ENCODE assay signal across 11 cellular contexts in the genomic region with DNA sequence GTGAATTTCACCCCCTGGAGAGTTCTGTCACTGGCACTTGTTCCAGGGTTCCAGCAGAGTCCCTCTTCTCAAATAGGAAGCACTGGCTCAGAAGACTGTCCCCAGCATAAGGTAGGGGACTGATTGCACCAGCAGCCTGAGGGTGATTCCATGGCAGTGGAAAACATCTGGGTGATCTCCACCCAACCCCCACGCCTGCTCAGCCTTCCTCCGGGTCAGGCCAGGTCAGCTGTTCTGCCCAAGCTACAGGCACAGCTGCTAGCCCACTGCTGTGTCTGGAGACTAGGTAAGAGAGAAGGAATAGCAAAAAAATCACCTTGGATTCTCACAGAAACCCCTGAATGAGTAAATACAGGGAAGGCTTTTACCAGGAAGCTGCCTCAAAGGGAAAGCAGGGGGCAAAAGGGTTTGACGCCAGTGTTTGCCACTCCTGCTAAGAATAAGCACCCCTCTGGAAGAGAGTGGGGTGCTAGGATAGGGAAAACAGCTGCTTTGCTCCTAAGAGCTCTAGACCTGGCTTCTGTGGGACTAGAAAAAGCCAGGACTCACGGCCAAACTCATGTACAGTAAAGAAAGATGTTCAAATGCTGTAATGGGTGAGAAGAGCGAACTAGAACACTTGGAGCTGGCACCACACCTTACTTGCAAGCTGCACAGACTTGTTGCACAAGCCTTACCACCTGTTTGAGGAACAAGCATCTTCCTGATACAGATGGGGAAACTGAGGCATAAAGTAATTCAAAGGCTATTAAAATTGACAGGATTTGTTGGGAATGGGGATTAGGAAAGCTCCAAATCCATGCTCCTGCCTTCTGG. TPM values are rescaled to one million over a fixed set of nuclear protein-coding genes. Genes with fewer than 3 reads are reported as not detected.
A peak's percentile ranks its signal among the peaks of the same experiment; 100 is the strongest.
DNase-seq lines count a peak whose midpoint lies in the region; ATAC-seq, FAIRE-seq and TF ChIP-seq lines count a peak whose summit lies in the region.
"Had no signal": no experiment of that assay in that cellular context is flagged by ENCODE, and none has a peak within 500 bp of the region (broad histone marks: within the 10 kb centered on the region; RNA-seq: fewer than 3 reads in every experiment).

No MANE protein-coding gene starts in this region.

- FAIRE-seq in RCC 7860 (lab: Jason Lieb, UNC), result no peak
- FAIRE-seq: frontal cortex, H1 had no signal

- H3K36me3 ChIP-seq in mucosa of rectum (ENCODE audit: control insufficient read depth in 2 of 2, insufficient read depth in 2 of 2, low read length in 2 of 2), result peaks cover 27 to 30% of the 10 kb centered on the region in 2 donors
- no peaks in the 10 kb centered on the region for H3K36me3 ChIP-seq in brain microvascular endothelial cell (replicated peaks)
- H3K36me3 ChIP-seq in HAP-1 (replicated peaks), result no peaks in the 10 kb centered on the region

- CTCF ChIA-PET in CD4-positive, alpha-beta T cell (lab: Charles Lee), result interaction anchor here (0.6 to 8.1 kb wide), 3 partner anchors 17 to 522 kb away, joined by 3 to 135 read pairs (median 3); no protein-coding TSS in a partner anchor

- no peak for ATAC-seq in CD4-positive, alpha-beta T cell (ENCODE audit: poor library complexity)
- no peak for ATAC-seq in activated naive CD4-positive, alpha-beta T cell treated with anti-CD3 and anti-CD28 coated beads, Interleukin-2, amount 50 U/mL, for 72 hours
- ATAC-seq in GM21737 (IDR thresholded peaks at IDR 0.05; ENCODE audit: unreplicated experiment), result no peak

- H3K9me3 ChIP-seq in CD4-positive, alpha-beta T cell (ENCODE audit: control insufficient read depth, low read length), result no peaks in the 10 kb centered on the region
- H3K9me3 ChIP-seq in mucosa of rectum (ENCODE audit: control insufficient read depth in 2 of 2, low read length in 2 of 2), result no peaks in the 10 kb centered on the region
- H3K9me3 ChIP-seq in HAP-1, result no peaks in the 10 kb centered on the region

- H3K4me3 Mint-ChIP-seq in CD4-positive, alpha-beta T cell, result peak overlapping the region; percentile 99

- TF ChIP-seq CTCF in CD4-positive, alpha-beta T cell (IDR thresholded peaks at IDR 0.05), result no peak
- TF ChIP-seq CTCF in brain microvascular endothelial cell (IDR thresholded peaks at IDR 0.05; ENCODE audit: low read depth, low read length, missing control alignments), result no peak

- no peak for DNase-seq in CD4-positive, alpha-beta T cell
- no peak for DNase-seq in activated naive CD4-positive, alpha-beta T cell treated with anti-CD3 and anti-CD28 coated beads, Interleukin-2, amount 50 U/mL, for 72 hours (ENCODE audit: low spot score in 2 of 2)
- DNase-seq in brain microvascular endothelial cell, result no peak
- no peak for DNase-seq in RCC 7860 (ENCODE audit: low spot score)
- DNase-seq in HAP-1 (ENCODE audit: low spot score in 2 of 2), result no peak
- DNase-seq: NCI-H1417 treated with DMSO at 0.1 percent for 48 hours had no signal

- H3K4me1 ChIP-seq in mucosa of rectum (ENCODE audit: control insufficient read depth in 2 of 2, insufficient read depth in 2 of 2, low read length in 2 of 2) (peaks cover 46 to 51% of the 10 kb centered on the region in 2 donors), HAP-1 (no peaks in the 10 kb centered on the region)

- H3K27me3 Mint-ChIP-seq in CD4-positive, alpha-beta T cell, result no peaks in the 10 kb centered on the region

- H3K4me3 ChIP-seq in mucosa of rectum (ENCODE audit: low read length in 2 of 2) (peak overlapping the region in 1 of 2 donors; percentile 65), brain microvascular endothelial cell (ENCODE audit: low read depth, low read length) (no peak overlapping the region), HAP-1 (no peak overlapping the region)

- H3K9me3 Mint-ChIP-seq in CD4-positive, alpha-beta T cell, result no peaks in the 10 kb centered on the region
- H3K9me3 Mint-ChIP-seq in activated naive CD4-positive, alpha-beta T cell treated with anti-CD3 and anti-CD28 coated beads, Interleukin-2, amount 50 U/mL, for 72 hours, result peaks cover 0 to 6% of the 10 kb centered on the region in 2 donors

- intact Hi-C loops in CD4-positive, alpha-beta T cell (cut with DNase I, micrococcal nuclease), result loop anchor here in 1 of 2 experiments (2.0 to 10.0 kb wide), 3 partner anchors 21 to 577 kb away; no protein-coding TSS in a partner anchor

- peak overlapping the region; percentile 97 for H3K27ac ChIP-seq in CD4-positive, alpha-beta T cell (ENCODE audit: low read depth, low read length)
- H3K27ac ChIP-seq in mucosa of rectum (ENCODE audit: low read depth in 2 of 2, low read length in 2 of 2), result peak overlapping the region; percentile 71 to 97
- H3K27ac ChIP-seq in brain microvascular endothelial cell, result no peak overlapping the region

- peak overlapping the region in 1 of 2 donors; percentile 9 for H3K9ac ChIP-seq in mucosa of rectum (ENCODE audit: low read depth in 1 of 2, low read length in 2 of 2)

- peaks cover 81% of the 10 kb centered on the region for H3K4me1 Mint-ChIP-seq in CD4-positive, alpha-beta T cell (ENCODE audit: low read depth)

- peak; percentile 13 for TF ChIP-seq POLR2A in GM18526 (IDR thresholded peaks at IDR 0.05; ENCODE audit: extremely low read depth, insufficient read length)

- peaks cover 56% of the 10 kb centered on the region for H3K36me3 Mint-ChIP-seq in CD4-positive, alpha-beta T cell (ENCODE audit: low read depth)
- H3K36me3 Mint-ChIP-seq in activated naive CD4-positive, alpha-beta T cell treated with anti-CD3 and anti-CD28 coated beads, Interleukin-2, amount 50 U/mL, for 72 hours, result peaks cover 51 to 54% of the 10 kb centered on the region in 2 donors

- POLR2A ChIA-PET in CD4-positive, alpha-beta T cell (lab: Charles Lee), result interaction anchor here (1.0 to 15.0 kb wide), 8 partner anchors 8 to 270 kb away, joined by 3 to 756 read pairs (median 7); partner anchors contain the start of genes CEPT1, CHI3L2 and DRAM2

- H3K27ac Mint-ChIP-seq in CD4-positive, alpha-beta T cell, result peak overlapping the region; percentile 90
- H3K27ac Mint-ChIP-seq in activated naive CD4-positive, alpha-beta T cell treated with anti-CD3 and anti-CD28 coated beads, Interleukin-2, amount 50 U/mL, for 72 hours, result peak overlapping the region; percentile 98

- no peaks in the 10 kb centered on the region for H3K27me3 ChIP-seq in CD4-positive, alpha-beta T cell (ENCODE audit: control insufficient read depth, insufficient read depth, low read length)
- H3K27me3 ChIP-seq in mucosa of rectum (ENCODE audit: control insufficient read depth in 2 of 2, insufficient read depth in 2 of 2, low read length in 2 of 2) (no peaks in the 10 kb centered on the region), brain microvascular endothelial cell (replicated peaks) (peaks cover 12% of the 10 kb centered on the region), HAP-1 (ENCODE audit: low read depth) (peaks cover 5% of the 10 kb centered on the region; the same call in 1 of the 2 replicates)

- in situ Hi-C loops in brain microvascular endothelial cell (cut with HindIII; ENCODE audit: low pct_ligation_motif_present, low sequenced_read_pairs) (loop anchor here (25.0 kb wide), 1 partner anchor 211 kb away; no protein-coding TSS in a partner anchor), HAP-1 (cut with MboI; ENCODE audit: low sequenced_read_pairs) (no loop called here)

RNA-seq across cellular contexts. Expression of gene DENND2D, which starts 1.0 kb away (rescaled TPM):
- total RNA-seq in CD4-positive, alpha-beta T cell, result 10 to 100 TPM; 60.7 to 62.0 TPM
- total RNA-seq in activated naive CD4-positive, alpha-beta T cell treated with anti-CD3 and anti-CD28 coated beads, Interleukin-2, amount 50 U/mL, for 72 hours, result 100 to 1,000 TPM; 213 to 221 TPM

RNA-seq across cellular contexts. Expression of gene CHI3L2, which starts 26.0 kb away (rescaled TPM):
- 10 to 100 TPM; 13.9 to 15.7 TPM for total RNA-seq in CD4-positive, alpha-beta T cell
- total RNA-seq in activated naive CD4-positive, alpha-beta T cell treated with anti-CD3 and anti-CD28 coated beads, Interleukin-2, amount 50 U/mL, for 72 hours, result 10 to 100 TPM; 13.8 to 25.0 TPM
- total RNA-seq: H1 had no signal
